In the genomic region with DNA sequence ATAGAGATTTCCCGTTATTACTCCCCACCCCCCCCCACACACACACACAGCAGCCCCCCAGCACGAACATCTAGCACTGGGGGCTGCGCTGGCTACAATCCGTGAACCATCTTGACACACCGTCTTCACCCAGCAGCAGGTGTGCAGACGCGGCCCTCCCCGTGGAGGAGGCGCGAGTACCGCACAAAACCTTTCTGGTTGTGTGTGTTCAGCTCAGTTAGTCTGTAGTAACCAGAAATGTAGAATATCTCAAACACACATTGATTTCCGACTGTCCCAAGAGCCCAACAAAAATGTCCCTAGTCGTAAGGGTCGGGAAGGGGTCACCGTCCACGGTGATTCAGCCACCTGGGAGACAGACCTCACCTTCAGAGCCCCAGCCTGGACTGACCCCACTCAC, we compare ENCODE assay signal across 18 cellular contexts.
DNase-seq lines count a peak whose midpoint lies in the region; ATAC-seq and TF ChIP-seq lines count a peak whose summit lies in the region.
"Had no signal": no experiment of that assay in that cellular context is flagged by ENCODE, and none has a peak within 500 bp of the region (broad histone marks: within the 10 kb centered on the region; RNA-seq: fewer than 3 reads in every experiment).

No MANE protein-coding gene starts in this region.

- peaks cover 60% of the 10 kb centered on the region for H3K36me3 Mint-ChIP-seq in chondrocyte (ENCODE audit: low read depth)
- H3K36me3 Mint-ChIP-seq: CD4-positive, CD25-positive, alpha-beta regulatory T cell; CD8-positive, alpha-beta memory T cell had no signal

- no peaks in the 10 kb centered on the region for H3K9me3 Mint-ChIP-seq in chondrocyte (ENCODE audit: low read depth)
- H3K9me3 Mint-ChIP-seq: CD4-positive, CD25-positive, alpha-beta regulatory T cell; CD8-positive, alpha-beta memory T cell; HFFc6; IgD-negative memory B cell had no signal

- no peak overlapping the region for H2AFZ ChIP-seq in smooth muscle cell (ENCODE audit: low read depth)

- 89% methylated on average over 15 of the region's 16 CpGs for WGBS in esophagus muscularis mucosa
- WGBS in smooth muscle cell (ENCODE audit: low lambda C conversion rate), result 92% methylated on average over 16 of the region's 16 CpGs

- H3K9me3 ChIP-seq in esophagus muscularis mucosa (no peaks in the 10 kb centered on the region), smooth muscle cell (replicated peaks; ENCODE audit: low read depth) (no peaks in the 10 kb centered on the region)
- H3K9me3 ChIP-seq: BE2C had no signal

- peaks cover 11% of the 10 kb centered on the region for H4K20me1 ChIP-seq in smooth muscle cell (ENCODE audit: low read depth)

- H3K4me3 Mint-ChIP-seq in chondrocyte (ENCODE audit: unreplicated experiment), result no peak overlapping the region
- H3K4me3 Mint-ChIP-seq: CD4-positive, CD25-positive, alpha-beta regulatory T cell; CD8-positive, alpha-beta memory T cell; HFFc6; IgD-negative memory B cell had no signal

- H3K79me2 ChIP-seq in smooth muscle cell (ENCODE audit: low read depth), result peaks cover 21% of the 10 kb centered on the region

- no peak for TF ChIP-seq EP300 in esophagus muscularis mucosa (IDR thresholded peaks at IDR 0.05)

- H3K9ac ChIP-seq in smooth muscle cell (ENCODE audit: low read depth), result no peak overlapping the region

- TF ChIP-seq CTCF in chondrocyte (IDR thresholded peaks at IDR 0.05) (no peak), esophagus muscularis mucosa (IDR thresholded peaks at IDR 0.05) (no peak), smooth muscle cell (IDR thresholded peaks at IDR 0.05; ENCODE audit: borderline replicate concordance, insufficient read depth, poor library complexity, severe bottlenecking) (no peak)

- H3K27ac ChIP-seq in esophagus muscularis mucosa (replicated peaks in 1 of 4) (peak overlapping the region; percentile 49 to 73 (median 60)), smooth muscle cell (ENCODE audit: low read depth) (peak overlapping the region; percentile 23)

- H3K4me2 ChIP-seq in smooth muscle cell, result no peak overlapping the region

- H3K4me1 Mint-ChIP-seq in chondrocyte (ENCODE audit: low read depth), result peaks cover 78% of the 10 kb centered on the region
- H3K4me1 Mint-ChIP-seq: CD4-positive, CD25-positive, alpha-beta regulatory T cell; CD8-positive, alpha-beta memory T cell; IgD-negative memory B cell had no signal

- peaks cover 0 to 37% (median 30%) of the 10 kb centered on the region in 4 donors for H3K4me1 ChIP-seq in esophagus muscularis mucosa
- H3K4me1 ChIP-seq in smooth muscle cell (ENCODE audit: low read depth), result no peaks in the 10 kb centered on the region

- DNase-seq in chondrocyte (ENCODE audit: low spot score) (no peak), esophagus muscularis mucosa (ENCODE audit: extremely low spot score) (no peak), smooth muscle cell (lab: John Stamatoyannopoulos, UW; ENCODE audit: unreplicated experiment) (no peak), AG20443 (ENCODE audit: low spot score) (no peak), DMS114 treated with DMSO at 0.1 percent for 48 hours (lab: John Stamatoyannopoulos, UW; ENCODE audit: unreplicated experiment) (no peak)
- DNase-seq in stimulated activated naive CD8-positive, alpha-beta T cell treated with anti-CD3 and anti-CD28 coated beads, Interleukin-15, Interleukin-2, amounts not matched to agents 100 U/mL and 50 U/mL, for 24 hours, result no peak
- DNase-seq: BE2C; C1 segment of cervical spinal cord; CD4-positive, CD25-positive, alpha-beta regulatory T cell; CD8-positive, alpha-beta memory T cell; COR-L47; DMS 273 treated with DMSO at 0.1 percent for 48 hours; GOT3; H7; HFFc6 had no signal

- H3K27me3 ChIP-seq in esophagus muscularis mucosa (no peaks in the 10 kb centered on the region), smooth muscle cell (ENCODE audit: low read depth) (no peaks in the 10 kb centered on the region)
- H3K27me3 ChIP-seq: BE2C had no signal

- peaks cover 85% of the 10 kb centered on the region for H3F3A ChIP-seq in smooth muscle cell (ENCODE audit: low read depth)

- H3K27me3 Mint-ChIP-seq in chondrocyte (ENCODE audit: low read depth), result no peaks in the 10 kb centered on the region
- H3K27me3 Mint-ChIP-seq: CD4-positive, CD25-positive, alpha-beta regulatory T cell had no signal

- peak overlapping the region; percentile 49 for H3K27ac Mint-ChIP-seq in chondrocyte (ENCODE audit: unreplicated experiment)
- H3K27ac Mint-ChIP-seq: CD4-positive, CD25-positive, alpha-beta regulatory T cell; CD8-positive, alpha-beta memory T cell; HFFc6; IgD-negative memory B cell had no signal

- no peak for TF ChIP-seq POLR2A in esophagus muscularis mucosa (IDR thresholded peaks at IDR 0.05; ENCODE audit: low read depth)

- ATAC-seq in stimulated activated naive CD8-positive, alpha-beta T cell treated with anti-CD3 and anti-CD28 coated beads, Interleukin-15, Interleukin-2, amounts not matched to agents 100 U/mL and 50 U/mL, for 24 hours, result no peak
- ATAC-seq: HCT116, HepG2 had no signal

- peaks cover 51 to 95% (median 86%) of the 10 kb centered on the region in 4 donors for H3K36me3 ChIP-seq in esophagus muscularis mucosa
- H3K36me3 ChIP-seq in smooth muscle cell (ENCODE audit: low read depth), result peaks cover 60% of the 10 kb centered on the region
- H3K36me3 ChIP-seq: BE2C had no signal

- intact Hi-C loops in esophagus muscularis mucosa (cut with DNase I), result no loop called here

- H3K4me3 ChIP-seq in esophagus muscularis mucosa (no peak overlapping the region), smooth muscle cell (no peak overlapping the region)
